ENCODE assay signal across 21 cellular contexts in the genomic region with DNA sequence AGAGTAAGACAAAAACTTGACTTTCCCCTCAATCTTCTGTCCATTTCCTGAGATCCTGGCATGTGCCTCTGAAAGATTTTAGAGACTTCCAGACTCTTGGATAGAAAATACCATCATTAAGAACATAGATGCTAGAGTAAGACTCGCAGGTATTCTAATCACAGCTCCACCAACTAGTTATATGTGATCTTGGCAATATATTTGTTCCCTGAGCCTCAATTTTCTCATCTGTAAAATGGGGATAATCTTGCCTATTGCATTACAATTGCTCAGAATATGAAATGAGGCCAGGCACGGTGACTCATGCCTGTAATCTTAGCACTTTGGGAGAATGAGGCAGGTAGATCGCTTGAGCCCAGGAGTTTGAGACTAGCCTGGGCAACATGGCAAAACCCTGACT. TPM values are rescaled to one million over a fixed set of nuclear protein-coding genes. Genes with fewer than 3 reads are reported as not detected.
A peak's percentile ranks its signal among the peaks of the same experiment; 100 is the strongest.
DNase-seq lines count a peak whose midpoint lies in the region; ATAC-seq and TF ChIP-seq lines count a peak whose summit lies in the region.
"Had no signal": no experiment of that assay in that cellular context is flagged by ENCODE, and none has a peak within 500 bp of the region (broad histone marks: within the 10 kb centered on the region; RNA-seq: fewer than 3 reads in every experiment).

No MANE protein-coding gene starts in this region.

- peaks cover 64% of the 10 kb centered on the region for H3K4me1 Mint-ChIP-seq in activated naive CD4-positive, alpha-beta T cell treated with anti-CD3 and anti-CD28 coated beads, Interleukin-2, amount 10 ng/mL, durations not matched to agents 7 days and 5 days
- H3K4me1 Mint-ChIP-seq in activated B cell treated with CpG ODN at 0.5 μM for 24 hours (peaks cover 64% of the 10 kb centered on the region), endothelial cell (ENCODE audit: unreplicated experiment) (peaks cover 47% of the 10 kb centered on the region)

- no peaks in the 10 kb centered on the region for H3K9me3 ChIP-seq in testis
- H3K9me3 ChIP-seq: lower lobe of right lung, mucosa of descending colon, psoas muscle had no signal

- no peak for DNase-seq in activated naive CD4-positive, alpha-beta T cell treated with anti-CD3 and anti-CD28 coated beads, Interleukin-2, amount 50 U/mL, for 72 hours (ENCODE audit: low spot score in 2 of 2)
- DNase-seq in activated naive CD4-positive, alpha-beta T cell treated with anti-CD3 and anti-CD28 coated beads, Interleukin-2, amount 10 ng/mL, durations not matched to agents 7 days and 5 days, result no peak
- no peak for DNase-seq in activated B cell treated with CpG ODN at 0.5 μM for 24 hours
- no peak for DNase-seq in endothelial cell (ENCODE audit: low spot score)
- no peak for DNase-seq in testis
- no peak for DNase-seq in NCI-H146 (lab: John Stamatoyannopoulos, UW)
- DNase-seq: activated CD4-positive, alpha-beta T cell treated with anti-CD3 and anti-CD28 coated beads for 1 hour; activated effector memory CD4-positive, alpha-beta T cell treated with anti-CD3 and anti-CD28 coated beads, Interleukin-2, amount 50 U/mL, for 16 hours; aorta; DMS53; IMR-90; lower lobe of right lung; mucosa of descending colon; NCI-H2081; NCI-H345; NCI-H82; psoas muscle; RPMI8226; stimulated activated CD8-positive, alpha-beta memory T cell treated with anti-CD3 and anti-CD28 coated beads, Interleukin-4, amount 100 ng/mL, for 48 hours had no signal

- H3K36me3 Mint-ChIP-seq in activated naive CD4-positive, alpha-beta T cell treated with anti-CD3 and anti-CD28 coated beads, Interleukin-2, amount 50 U/mL, for 72 hours, result peaks cover 20 to 60% of the 10 kb centered on the region in 2 donors
- H3K36me3 Mint-ChIP-seq in activated naive CD4-positive, alpha-beta T cell treated with anti-CD3 and anti-CD28 coated beads, Interleukin-2, amount 10 ng/mL, durations not matched to agents 7 days and 5 days, result peaks cover 78% of the 10 kb centered on the region
- H3K36me3 Mint-ChIP-seq in activated B cell treated with CpG ODN at 0.5 μM for 24 hours (ENCODE audit: low read depth) (peaks cover 85% of the 10 kb centered on the region), endothelial cell (ENCODE audit: low read depth, unreplicated experiment) (peaks cover 42% of the 10 kb centered on the region)

- no peaks in the 10 kb centered on the region for H3K27me3 ChIP-seq in testis
- H3K27me3 ChIP-seq: cardiac muscle cell had no signal

- H3K27ac ChIP-seq in testis, result no peak overlapping the region
- H3K27ac ChIP-seq: cardiac muscle cell, psoas muscle had no signal

- WGBS in testis, 2 donors, result 92 to 98% methylated on average over 3 of the region's 3 CpGs

- no peaks in the 10 kb centered on the region for H3K4me1 ChIP-seq in testis

- H3K4me3 Mint-ChIP-seq in activated naive CD4-positive, alpha-beta T cell treated with anti-CD3 and anti-CD28 coated beads, Interleukin-2, amount 10 ng/mL, durations not matched to agents 7 days and 5 days, result no peak overlapping the region
- no peak overlapping the region for H3K4me3 Mint-ChIP-seq in activated B cell treated with CpG ODN at 0.5 μM for 24 hours
- H3K4me3 Mint-ChIP-seq in endothelial cell (ENCODE audit: unreplicated experiment), result peak overlapping the region; percentile 1

- no peaks in the 10 kb centered on the region for H3K27me3 Mint-ChIP-seq in activated naive CD4-positive, alpha-beta T cell treated with anti-CD3 and anti-CD28 coated beads, Interleukin-2, amount 10 ng/mL, durations not matched to agents 7 days and 5 days
- no peaks in the 10 kb centered on the region for H3K27me3 Mint-ChIP-seq in activated B cell treated with CpG ODN at 0.5 μM for 24 hours
- H3K27me3 Mint-ChIP-seq in endothelial cell (ENCODE audit: unreplicated experiment), result peaks cover 14% of the 10 kb centered on the region

- POLR2A ChIA-PET in activated B cell treated with CpG ODN at 0.5 μM for 24 hours (lab: Charles Lee), result interaction anchor here (3.1 kb wide), 1 partner anchor 11 kb away, joined by 24 read pairs; a partner anchor contains a TSS

- ATAC-seq in activated naive CD4-positive, alpha-beta T cell treated with anti-CD3 and anti-CD28 coated beads, Interleukin-2, amount 50 U/mL, for 72 hours, result no peak
- no peak for ATAC-seq in activated B cell treated with CpG ODN at 0.5 μM for 24 hours (ENCODE audit: low read depth)
- no peak for ATAC-seq in GM21423 (IDR thresholded peaks at IDR 0.05; ENCODE audit: unreplicated experiment)
- ATAC-seq: lower lobe of right lung, mucosa of descending colon, psoas muscle had no signal

- TF ChIP-seq POLR2A in testis (IDR thresholded peaks at IDR 0.05), result no peak

- peak overlapping the region; percentile 74 to 80 for H3K27ac Mint-ChIP-seq in activated naive CD4-positive, alpha-beta T cell treated with anti-CD3 and anti-CD28 coated beads, Interleukin-2, amount 50 U/mL, for 72 hours
- no peak overlapping the region for H3K27ac Mint-ChIP-seq in activated naive CD4-positive, alpha-beta T cell treated with anti-CD3 and anti-CD28 coated beads, Interleukin-2, amount 10 ng/mL, durations not matched to agents 7 days and 5 days
- H3K27ac Mint-ChIP-seq in activated B cell treated with CpG ODN at 0.5 μM for 24 hours (peak overlapping the region; percentile 30), endothelial cell (ENCODE audit: unreplicated experiment) (no peak overlapping the region)

- CTCF ChIA-PET in activated naive CD4-positive, alpha-beta T cell treated with anti-CD3 and anti-CD28 coated beads, Interleukin-2, amount 10 ng/mL, durations not matched to agents 7 days and 5 days (lab: Charles Lee), result interaction anchor here (1.3 kb wide), 1 partner anchor 242 kb away, joined by 3 read pairs; no protein-coding TSS in a partner anchor
- CTCF ChIA-PET in activated B cell treated with CpG ODN at 0.5 μM for 24 hours (lab: Charles Lee), result interaction anchor here (3.0 to 13.0 kb wide), 2 partner anchors 11 to 22 kb away, joined by 8 to 156 read pairs; a partner anchor contains a TSS

- H3K36me3 ChIP-seq in testis (ENCODE audit: low read depth, missing control alignments), result no peaks in the 10 kb centered on the region

- intact Hi-C loops in activated B cell treated with CpG ODN at 0.5 μM for 24 hours (cut with micrococcal nuclease), result no loop called here
- intact Hi-C loops in testis (cut with DNase I; ENCODE audit: low total_unique reads), result no loop called here

- H3K9me3 Mint-ChIP-seq in activated naive CD4-positive, alpha-beta T cell treated with anti-CD3 and anti-CD28 coated beads, Interleukin-2, amount 50 U/mL, for 72 hours, result no peaks in the 10 kb centered on the region
- H3K9me3 Mint-ChIP-seq in activated naive CD4-positive, alpha-beta T cell treated with anti-CD3 and anti-CD28 coated beads, Interleukin-2, amount 10 ng/mL, durations not matched to agents 7 days and 5 days, result no peaks in the 10 kb centered on the region
- H3K9me3 Mint-ChIP-seq in activated B cell treated with CpG ODN at 0.5 μM for 24 hours, result no peaks in the 10 kb centered on the region
- H3K9me3 Mint-ChIP-seq in endothelial cell (ENCODE audit: unreplicated experiment), result no peaks in the 10 kb centered on the region

- no peak for TF ChIP-seq CTCF in activated B cell treated with CpG ODN at 0.5 μM for 24 hours (IDR thresholded peaks at IDR 0.05)
- TF ChIP-seq CTCF in endothelial cell (IDR thresholded peaks at IDR 0.05; ENCODE audit: unreplicated experiment), result no peak
- TF ChIP-seq CTCF in testis (IDR thresholded peaks at IDR 0.05), result no peak

- H3K4me3 ChIP-seq in testis, result no peak overlapping the region
- H3K4me3 ChIP-seq: cardiac muscle cell, lower lobe of right lung, mucosa of descending colon, psoas muscle had no signal

RNA-seq across cellular contexts. Expression of a gene that starts 10.7 kb away (rescaled TPM):
- 100 to 1,000 TPM; 109 to 154 TPM for total RNA-seq in activated naive CD4-positive, alpha-beta T cell treated with anti-CD3 and anti-CD28 coated beads, Interleukin-2, amount 50 U/mL, for 72 hours
- total RNA-seq in activated B cell treated with CpG ODN at 0.5 μM for 24 hours (163 and 176 TPM in 2 replicates), endothelial cell (ENCODE audit: unreplicated experiment) (76.5 TPM), testis (10 to 100 TPM; 36.1 to 58.3 TPM)
- 37.1 TPM for polyA plus RNA-seq in testis (ENCODE audit: insufficient read depth, low read depth, low replicate concordance)

RNA-seq across cellular contexts. Expression of a gene that starts 21.7 kb away (rescaled TPM):
- total RNA-seq in activated naive CD4-positive, alpha-beta T cell treated with anti-CD3 and anti-CD28 coated beads, Interleukin-2, amount 50 U/mL, for 72 hours, result 10 to 100 TPM; 27.1 to 33.5 TPM
- total RNA-seq in activated B cell treated with CpG ODN at 0.5 μM for 24 hours, result 19.7 and 25.0 TPM in 2 replicates
- total RNA-seq in endothelial cell (ENCODE audit: unreplicated experiment), result 22.7 TPM
- 10 to 100 TPM; 40.5 to 56.8 TPM for total RNA-seq in testis
- 54.4 TPM for polyA plus RNA-seq in testis (ENCODE audit: insufficient read depth, low read depth, low replicate concordance)

RNA-seq across cellular contexts. Expression of a gene that starts 25.4 kb away (rescaled TPM):
- 10 to 100 TPM; 75.8 to 88.8 TPM for total RNA-seq in activated naive CD4-positive, alpha-beta T cell treated with anti-CD3 and anti-CD28 coated beads, Interleukin-2, amount 50 U/mL, for 72 hours
- 37.3 and 38.4 TPM in 2 replicates for total RNA-seq in activated B cell treated with CpG ODN at 0.5 μM for 24 hours
- total RNA-seq in endothelial cell (ENCODE audit: unreplicated experiment), result 35.9 TPM
- 10 to 100 TPM; 78.2 to 87.1 TPM for total RNA-seq in testis
- 95.5 TPM for polyA plus RNA-seq in testis (ENCODE audit: insufficient read depth, low read depth, low replicate concordance)

RNA-seq across cellular contexts. Expression of a gene that starts 32.7 kb away (rescaled TPM):
- total RNA-seq in activated naive CD4-positive, alpha-beta T cell treated with anti-CD3 and anti-CD28 coated beads, Interleukin-2, amount 50 U/mL, for 72 hours, result 100 to 1,000 TPM in 1 of 2 donors, 10 to 100 TPM in 1; 98.0 to 131 TPM
- 98.0 and 117 TPM in 2 replicates for total RNA-seq in activated B cell treated with CpG ODN at 0.5 μM for 24 hours
- 59.9 TPM for total RNA-seq in endothelial cell (ENCODE audit: unreplicated experiment)
- total RNA-seq in testis, result 100 to 1,000 TPM; 211 to 354 TPM
- 280 TPM for polyA plus RNA-seq in testis (ENCODE audit: insufficient read depth, low read depth, low replicate concordance)

Comparison
In these comparisons a context has a peak if more than half of its experiments do, and no peak if none do; other contexts are left out.
1. H3K27ac Mint-ChIP-seq: peak in activated naive CD4-positive, alpha-beta T cell treated with anti-CD3 and anti-CD28 coated beads, Interleukin-2, amount 50 U/mL, for 72 hours (2 of 2) and activated B cell treated with CpG ODN at 0.5 μM for 24 hours (single experiment); none in activated naive CD4-positive, alpha-beta T cell treated with anti-CD3 and anti-CD28 coated beads, Interleukin-2, amount 10 ng/mL, durations not matched to agents 7 days and 5 days (single experiment) and endothelial cell (single experiment).